In genomic region chr10:79420974-79421688, GRCh38 we compare ENCODE assay signal across 19 cellular contexts. TPM values are rescaled to one million over a fixed set of nuclear protein-coding genes. Genes with fewer than 3 reads are reported as not detected.
A peak's percentile ranks its signal among the peaks of the same experiment; 100 is the strongest.
DNase-seq lines count a peak whose midpoint lies in the region; ATAC-seq and TF ChIP-seq lines count a peak whose summit lies in the region.
"Had no signal": no experiment of that assay in that cellular context is flagged by ENCODE, and none has a peak within 500 bp of the region (broad histone marks: within the 10 kb centered on the region; RNA-seq: fewer than 3 reads in every experiment).

No MANE protein-coding gene starts in this region.

- H3K27me3 ChIP-seq in ascending aorta (no peaks in the 10 kb centered on the region), transverse colon (no peaks in the 10 kb centered on the region)
- H3K27me3 ChIP-seq: SJCRH30 had no signal

- H3K4me1 ChIP-seq in ascending aorta (peaks cover 15 to 47% of the 10 kb centered on the region in 2 donors), transverse colon (peaks cover 38 to 69% (median 46%) of the 10 kb centered on the region in 4 donors)

- H3K36me3 ChIP-seq in ascending aorta: peaks cover 25 to 27% of the 10 kb centered on the region in 2 donors
- no peaks in the 10 kb centered on the region for H3K36me3 ChIP-seq in transverse colon

- H3K27ac ChIP-seq in ascending aorta (peak overlapping the region; percentile 83 to 88), transverse colon (peak overlapping the region in 3 of 4 donors; percentile 54 to 75 (median 66))
- H3K27ac ChIP-seq: SJCRH30 had no signal

- 66 to 100% methylated on average over 1 to 12 of the region's 12 CpGs for WGBS in transverse colon (ENCODE audit: low coverage in 1 of 2), 2 donors

- in situ Hi-C loops in transverse colon (cut with MboI; ENCODE audit: low pct_ligation_motif_present in 1 of 4, low pct_unique_long_range_greater_than_20kb in 1 of 4, low sequenced_read_pairs in 3 of 4): no loop called here

- TF ChIP-seq CTCF in ascending aorta (IDR thresholded peaks at IDR 0.05) (no peak), transverse colon (IDR thresholded peaks at IDR 0.05) (no peak)

- peak; percentile 15 to 24 for ATAC-seq in left cardiac atrium
- ATAC-seq: activated CD8-positive, alpha-beta T cell treated with anti-CD3 and anti-CD28 coated beads, Interleukin-2, amount 10 ng/mL, durations not matched to agents 7 days and 5 days had no signal

- H3K9me3 ChIP-seq in ascending aorta: no peaks in the 10 kb centered on the region
- H3K9me3 ChIP-seq in transverse colon: no peaks in the 10 kb centered on the region
- H3K9me3 ChIP-seq: SJCRH30 had no signal

- no peak overlapping the region for H3K4me3 ChIP-seq in ascending aorta
- H3K4me3 ChIP-seq in transverse colon: no peak overlapping the region
- H3K4me3 ChIP-seq: SJCRH30 had no signal

- no peak for TF ChIP-seq EP300 in transverse colon (IDR thresholded peaks at IDR 0.05; ENCODE audit: low read depth)

- TF ChIP-seq POLR2A in transverse colon (IDR thresholded peaks at IDR 0.05): no peak

- DNase-seq in ascending aorta (ENCODE audit: low spot score in 2 of 2): no peak
- peak; percentile 42 for DNase-seq in left cardiac atrium
- DNase-seq in pons (ENCODE audit: low spot score): peak; percentile 4
- no peak for DNase-seq in transverse colon
- DNase-seq in 8988T: no peak
- DNase-seq in mesenteric fat pad (ENCODE audit: low spot score): no peak
- DNase-seq in stimulated activated CD4-positive, alpha-beta T cell treated with anti-CD3 and anti-CD28 coated beads, Interleukin-4, amount 100 ng/mL, for 4 hours: no peak
- DNase-seq in SKM-1 (lab: John Stamatoyannopoulos, UW; ENCODE audit: unreplicated experiment): no peak
- DNase-seq: activated CD4-positive, CD25-positive, alpha-beta regulatory T cell; activated CD8-positive, alpha-beta T cell treated with anti-CD3 and anti-CD28 coated beads, Interleukin-2, amount 10 ng/mL, durations not matched to agents 7 days and 5 days; C1 segment of cervical spinal cord; DMS153; GF-D8; immature natural killer cell; NCI-H1417; NCI-H2171; NCI-H526 treated with DMSO at 0.1 percent for 48 hours; nephron progenitor cell; SJCRH30 had no signal

- intact Hi-C loops in ascending aorta (cut with DNase I) (no loop called here), left cardiac atrium (cut with DNase I) (no loop called here), transverse colon (cut with DNase I; ENCODE audit: low total_unique reads) (no loop called here)

RNA-seq across cellular contexts. Expression of gene ZCCHC24, which starts 24.3 kb away (rescaled TPM):
- total RNA-seq in ascending aorta: 180 TPM
- total RNA-seq in left cardiac atrium: 10 to 100 TPM; 52.9 to 56.6 TPM
- 10 to 100 TPM; 15.6 to 41.1 (median 22.5) TPM for total RNA-seq in transverse colon
- 90.8 TPM for total RNA-seq in mesenteric fat pad

Comparison
In these comparisons a context has a peak if more than half of its experiments do, and no peak if none do; other contexts are left out.
1. DNase-seq: peak in left cardiac atrium (single experiment) and pons (single experiment); none in ascending aorta (0 of 2), transverse colon (single experiment), 8988T (single experiment), mesenteric fat pad (single experiment), stimulated activated CD4-positive, alpha-beta T cell treated with anti-CD3 and anti-CD28 coated beads, Interleukin-4, amount 100 ng/mL, for 4 hours (0 of 2) and SKM-1 (single experiment).